10 cellular contexts compared by ENCODE assay signal in the genomic region with DNA sequence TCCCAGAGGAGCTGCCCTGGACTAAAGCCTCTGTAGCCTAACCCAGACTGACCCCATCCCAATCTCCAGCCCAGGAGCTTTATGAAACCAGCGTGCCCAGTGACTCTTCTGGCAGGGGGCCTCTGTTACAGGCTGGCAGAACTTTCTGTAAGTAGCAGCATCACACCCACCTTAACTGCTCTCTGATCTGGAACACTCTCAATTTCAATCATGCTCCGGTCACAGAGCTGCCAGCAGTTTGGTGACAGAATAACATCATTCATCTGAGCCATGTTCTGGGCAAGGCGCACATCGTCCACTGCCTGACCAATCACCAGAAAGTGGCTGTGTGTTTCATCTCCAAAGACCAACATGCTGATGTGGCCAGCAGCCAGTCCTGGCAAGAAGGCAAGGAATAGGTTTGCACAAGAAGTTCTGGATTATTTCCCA. TPM values are rescaled to one million over a fixed set of nuclear protein-coding genes. Genes with fewer than 3 reads are reported as not detected.
DNase-seq lines count a peak whose midpoint lies in the region; ATAC-seq and TF ChIP-seq lines count a peak whose summit lies in the region.
"Had no signal": no experiment of that assay in that cellular context is flagged by ENCODE, and none has a peak within 500 bp of the region (broad histone marks: within the 10 kb centered on the region; RNA-seq: fewer than 3 reads in every experiment).

No MANE protein-coding gene starts in this region.

- DNase-seq in left lobe of liver (ENCODE audit: low spot score) (peak; percentile 94), retina (no peak), NCI-H146 (lab: John Stamatoyannopoulos, UW) (no peak), CD1c-positive myeloid dendritic cell (ENCODE audit: extremely low spot score) (no peak)
- DNase-seq: small intestine, testis had no signal

- ATAC-seq in GM18498 (IDR thresholded peaks at IDR 0.05; ENCODE audit: unreplicated experiment) (peak; percentile 88), GM21423 (IDR thresholded peaks at IDR 0.05; ENCODE audit: unreplicated experiment) (peak; percentile 87), HG03457 (IDR thresholded peaks at IDR 0.05; ENCODE audit: unreplicated experiment) (peak; percentile 91), left lobe of liver (peak; percentile 90), SK-N-SH treated with all-trans-retinoic acid at 6 μM for 48 hours (no peak)

TF ChIP-seq in SK-N-SH treated with all-trans-retinoic acid at 6 μM for 48 hours, 23 proteins besides CTCF, POLR2A, EP300 and RAD21:
- TF ChIP-seq, protein P1, sequence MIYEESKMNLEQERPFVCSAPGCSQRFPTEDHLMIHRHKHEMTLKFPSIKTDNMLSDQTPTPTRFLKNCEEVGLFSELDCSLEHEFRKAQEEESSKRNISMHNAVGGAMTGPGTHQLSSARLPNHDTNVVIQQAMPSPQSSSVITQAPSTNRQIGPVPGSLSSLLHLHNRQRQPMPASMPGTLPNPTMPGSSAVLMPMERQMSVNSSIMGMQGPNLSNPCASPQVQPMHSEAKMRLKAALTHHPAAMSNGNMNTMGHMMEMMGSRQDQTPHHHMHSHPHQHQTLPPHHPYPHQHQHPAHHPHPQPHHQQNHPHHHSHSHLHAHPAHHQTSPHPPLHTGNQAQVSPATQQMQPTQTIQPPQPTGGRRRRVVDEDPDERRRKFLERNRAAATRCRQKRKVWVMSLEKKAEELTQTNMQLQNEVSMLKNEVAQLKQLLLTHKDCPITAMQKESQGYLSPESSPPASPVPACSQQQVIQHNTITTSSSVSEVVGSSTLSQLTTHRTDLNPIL (CRISPR knock-in tag; IDR thresholded peaks at IDR 0.05; ENCODE audit: low read depth) = no peak
- TF ChIP-seq ZC3H10 (CRISPR knock-in tag; IDR thresholded peaks at IDR 0.05) (no peak), RARB (CRISPR knock-in tag; IDR thresholded peaks at IDR 0.05) (no peak), PPARA (CRISPR knock-in tag; IDR thresholded peaks at IDR 0.05; ENCODE audit: borderline replicate concordance) (no peak), ZNF70 (CRISPR knock-in tag; IDR thresholded peaks at IDR 0.05) (no peak), ZNF565 (CRISPR knock-in tag; conservative IDR thresholded peaks at IDR 0.05; ENCODE audit: low read depth) (no peak), TOX (CRISPR knock-in tag; IDR thresholded peaks at IDR 0.05; ENCODE audit: borderline replicate concordance) (no peak), GLIS3 (CRISPR knock-in tag; IDR thresholded peaks at IDR 0.05) (no peak), OSR1 (CRISPR knock-in tag; IDR thresholded peaks at IDR 0.05) (no peak), ISL1 (CRISPR knock-in tag; IDR thresholded peaks at IDR 0.05) (no peak), ZNF8 (CRISPR knock-in tag; IDR thresholded peaks at IDR 0.05) (no peak), ESRRG (CRISPR knock-in tag; IDR thresholded peaks at IDR 0.05) (no peak), TCF4 (CRISPR knock-in tag; IDR thresholded peaks at IDR 0.05; ENCODE audit: borderline replicate concordance) (no peak), SNAI2 (CRISPR knock-in tag; IDR thresholded peaks at IDR 0.05) (no peak), ZFP30 (CRISPR knock-in tag; IDR thresholded peaks at IDR 0.05) (no peak), CSDC2 (CRISPR knock-in tag; IDR thresholded peaks at IDR 0.05) (no peak)
- TF ChIP-seq, protein P2, sequence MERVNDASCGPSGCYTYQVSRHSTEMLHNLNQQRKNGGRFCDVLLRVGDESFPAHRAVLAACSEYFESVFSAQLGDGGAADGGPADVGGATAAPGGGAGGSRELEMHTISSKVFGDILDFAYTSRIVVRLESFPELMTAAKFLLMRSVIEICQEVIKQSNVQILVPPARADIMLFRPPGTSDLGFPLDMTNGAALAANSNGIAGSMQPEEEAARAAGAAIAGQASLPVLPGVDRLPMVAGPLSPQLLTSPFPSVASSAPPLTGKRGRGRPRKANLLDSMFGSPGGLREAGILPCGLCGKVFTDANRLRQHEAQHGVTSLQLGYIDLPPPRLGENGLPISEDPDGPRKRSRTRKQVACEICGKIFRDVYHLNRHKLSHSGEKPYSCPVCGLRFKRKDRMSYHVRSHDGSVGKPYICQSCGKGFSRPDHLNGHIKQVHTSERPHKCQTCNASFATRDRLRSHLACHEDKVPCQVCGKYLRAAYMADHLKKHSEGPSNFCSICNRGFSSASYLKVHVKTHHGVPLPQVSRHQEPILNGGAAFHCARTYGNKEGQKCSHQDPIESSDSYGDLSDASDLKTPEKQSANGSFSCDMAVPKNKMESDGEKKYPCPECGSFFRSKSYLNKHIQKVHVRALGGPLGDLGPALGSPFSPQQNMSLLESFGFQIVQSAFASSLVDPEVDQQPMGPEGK (CRISPR knock-in tag; IDR thresholded peaks at IDR 0.05; ENCODE audit: borderline replicate concordance) = no peak
- TF ChIP-seq, protein P3, sequence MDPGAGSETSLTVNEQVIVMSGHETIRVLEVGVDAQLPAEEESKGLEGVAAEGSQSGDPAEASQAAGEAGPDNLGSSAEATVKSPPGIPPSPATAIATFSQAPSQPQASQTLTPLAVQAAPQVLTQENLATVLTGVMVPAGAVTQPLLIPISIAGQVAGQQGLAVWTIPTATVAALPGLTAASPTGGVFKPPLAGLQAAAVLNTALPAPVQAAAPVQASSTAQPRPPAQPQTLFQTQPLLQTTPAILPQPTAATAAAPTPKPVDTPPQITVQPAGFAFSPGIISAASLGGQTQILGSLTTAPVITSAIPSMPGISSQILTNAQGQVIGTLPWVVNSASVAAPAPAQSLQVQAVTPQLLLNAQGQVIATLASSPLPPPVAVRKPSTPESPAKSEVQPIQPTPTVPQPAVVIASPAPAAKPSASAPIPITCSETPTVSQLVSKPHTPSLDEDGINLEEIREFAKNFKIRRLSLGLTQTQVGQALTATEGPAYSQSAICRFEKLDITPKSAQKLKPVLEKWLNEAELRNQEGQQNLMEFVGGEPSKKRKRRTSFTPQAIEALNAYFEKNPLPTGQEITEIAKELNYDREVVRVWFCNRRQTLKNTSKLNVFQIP (CRISPR knock-in tag; IDR thresholded peaks at IDR 0.05; ENCODE audit: borderline replicate concordance, low read depth) = no peak

RNA-seq across cellular contexts. Expression of a gene that starts 14.7 kb away (rescaled TPM):
- 5.5 TPM for total RNA-seq in left lobe of liver

RNA-seq across cellular contexts. Expression of a gene that starts 37.2 kb away (rescaled TPM):
- total RNA-seq in left lobe of liver = 49.0 TPM

RNA-seq across cellular contexts. Expression of a gene that starts 37.6 kb away (rescaled TPM):
- total RNA-seq in left lobe of liver = 158 TPM
